Comparison of ENCODE assay signal across 23 cellular contexts in genomic region chr18:62773691-62774090, GRCh38. TPM values are rescaled to one million over a fixed set of nuclear protein-coding genes. Genes with fewer than 3 reads are reported as not detected.
DNase-seq lines count a peak whose midpoint lies in the region; ATAC-seq and TF ChIP-seq lines count a peak whose summit lies in the region.
"Had no signal": no experiment of that assay in that cellular context is flagged by ENCODE, and none has a peak within 500 bp of the region (broad histone marks: within the 10 kb centered on the region; RNA-seq: fewer than 3 reads in every experiment).

No MANE protein-coding gene starts in this region.

- H3K9me3 ChIP-seq in colonic mucosa = no peaks in the 10 kb centered on the region
- no peaks in the 10 kb centered on the region for H3K9me3 ChIP-seq in testis
- H3K9me3 ChIP-seq: BE2C, MG63 had no signal

- TF ChIP-seq POLR2A in testis (IDR thresholded peaks at IDR 0.05) = no peak

- WGBS in testis, 2 donors = 95% methylated on average over 3 of the region's 3 CpGs

- H3K27me3 ChIP-seq in colonic mucosa = no peaks in the 10 kb centered on the region
- H3K27me3 ChIP-seq in testis = no peaks in the 10 kb centered on the region
- H3K27me3 ChIP-seq: BE2C, MG63 had no signal

- no peaks in the 10 kb centered on the region for H3K4me1 ChIP-seq in colonic mucosa
- peaks cover 11% of the 10 kb centered on the region for H3K4me1 ChIP-seq in testis
- H3K4me1 ChIP-seq: BE2C had no signal

- ATAC-seq in left colon = peak; percentile 56
- ATAC-seq: HCT116, Panc1 had no signal

- H3K9ac ChIP-seq in colonic mucosa (ENCODE audit: low read depth in 2 of 2, low read length in 2 of 2) = no peak overlapping the region

- TF ChIP-seq CTCF in colonic mucosa (IDR thresholded peaks at IDR 0.05) (no peak), testis (IDR thresholded peaks at IDR 0.05) (no peak)

- H3K27ac ChIP-seq in colonic mucosa = peak overlapping the region; percentile 31
- H3K27ac ChIP-seq in testis = peak overlapping the region; percentile 15 to 43
- H3K27ac ChIP-seq: 22Rv1, RWPE1 had no signal

- H3K36me3 ChIP-seq in colonic mucosa = no peaks in the 10 kb centered on the region
- no peaks in the 10 kb centered on the region for H3K36me3 ChIP-seq in testis (ENCODE audit: low read depth, missing control alignments)
- H3K36me3 ChIP-seq: BE2C, MG63 had no signal

- intact Hi-C loops in colonic mucosa (cut with DNase I) = no loop called here
- intact Hi-C loops in left colon (cut with DNase I, micrococcal nuclease) = no loop called here
- intact Hi-C loops in testis (cut with DNase I; ENCODE audit: low total_unique reads) = no loop called here

- H3K4me3 ChIP-seq in colonic mucosa = no peak overlapping the region
- H3K4me3 ChIP-seq in testis = no peak overlapping the region
- H3K4me3 ChIP-seq: MG63 had no signal

- peak; percentile 22 for DNase-seq in DMS53 (lab: John Stamatoyannopoulos, UW)
- DNase-seq in DMS53 treated with DMSO at 0.1 percent for 48 hours (lab: John Stamatoyannopoulos, UW; ENCODE audit: unreplicated experiment) = no peak
- no peak for DNase-seq in colonic mucosa
- no peak for DNase-seq in left colon
- DNase-seq in testis = no peak
- DNase-seq in amniotic stem cell (lab: John Stamatoyannopoulos, UW) = no peak
- DNase-seq in activated naive CD4-positive, alpha-beta T cell (lab: John Stamatoyannopoulos, UW) = no peak
- DNase-seq in COLO668 (lab: John Stamatoyannopoulos, UW; ENCODE audit: unreplicated experiment) = no peak
- DNase-seq: BE2C; CD8-positive, alpha-beta memory T cell; DMS153; GOT3; IMR-90; KG1; MG63; NCI-H2029 treated with DMSO at 0.1 percent for 48 hours; NCI-H446 treated with DMSO at 0.1 percent for 48 hours; NCI-H526; SHP77 had no signal

RNA-seq across cellular contexts. Expression of gene PHLPP1, which starts 58.4 kb away (rescaled TPM):
- total RNA-seq in colonic mucosa (10 to 100 TPM; 22.1 to 24.2 TPM), left colon (10 to 100 TPM; 21.4 to 22.9 TPM), testis (10 to 100 TPM; 50.5 to 60.1 TPM)
- polyA plus RNA-seq in testis (ENCODE audit: insufficient read depth, low read depth, low replicate concordance) = 31.5 TPM
